Comparison of ENCODE assay signal across 1 cellular context in the genomic region with DNA sequence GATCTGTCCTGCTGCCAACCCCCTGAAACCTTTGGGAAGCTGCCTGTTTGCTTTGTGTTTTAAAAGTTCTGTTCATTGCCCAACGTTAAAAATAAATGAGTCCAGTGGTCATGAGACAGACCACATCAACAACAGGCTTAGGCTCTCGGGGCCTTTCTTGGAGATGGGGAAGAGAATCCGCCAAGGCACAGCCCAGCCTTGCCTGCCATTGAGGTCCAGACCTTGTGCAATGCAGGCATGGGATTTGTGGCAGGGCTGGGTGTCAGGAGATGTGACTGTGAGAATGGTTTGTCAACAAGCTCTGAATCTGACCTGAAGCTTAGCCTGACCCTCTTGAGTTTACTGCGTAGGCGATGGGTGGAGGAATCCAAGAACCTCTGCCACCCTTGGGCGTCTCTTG.
TF ChIP-seq lines count a peak whose summit lies in the region.

No MANE protein-coding gene starts in this region.

TF ChIP-seq in IMR-90, 13 proteins besides CTCF, POLR2A, EP300 and RAD21:
- TF ChIP-seq MAFK (IDR thresholded peaks at IDR 0.05; ENCODE audit: low read depth, low read length) (no peak), RFX5 (IDR thresholded peaks at IDR 0.05; ENCODE audit: low read depth, low read length) (no peak), RCOR1 (IDR thresholded peaks at IDR 0.05; ENCODE audit: insufficient replicate concordance, low read length) (no peak), CHD1 (IDR thresholded peaks at IDR 0.05; ENCODE audit: low read depth, low read length) (no peak), SMC3 (IDR thresholded peaks at IDR 0.05; ENCODE audit: low read depth, low read length) (no peak), FOS (IDR thresholded peaks at IDR 0.05; ENCODE audit: low read depth, low read length) (no peak), CEBPB (IDR thresholded peaks at IDR 0.05; ENCODE audit: low read depth, low read length) (no peak), NFE2L2 (IDR thresholded peaks at IDR 0.05; ENCODE audit: low read depth, low read length) (no peak), MXI1 (IDR thresholded peaks at IDR 0.05; ENCODE audit: borderline replicate concordance, low read depth, low read length) (no peak), BHLHE40 (IDR thresholded peaks at IDR 0.05; ENCODE audit: low read depth, low read length) (no peak)
- TF ChIP-seq, protein P1, sequence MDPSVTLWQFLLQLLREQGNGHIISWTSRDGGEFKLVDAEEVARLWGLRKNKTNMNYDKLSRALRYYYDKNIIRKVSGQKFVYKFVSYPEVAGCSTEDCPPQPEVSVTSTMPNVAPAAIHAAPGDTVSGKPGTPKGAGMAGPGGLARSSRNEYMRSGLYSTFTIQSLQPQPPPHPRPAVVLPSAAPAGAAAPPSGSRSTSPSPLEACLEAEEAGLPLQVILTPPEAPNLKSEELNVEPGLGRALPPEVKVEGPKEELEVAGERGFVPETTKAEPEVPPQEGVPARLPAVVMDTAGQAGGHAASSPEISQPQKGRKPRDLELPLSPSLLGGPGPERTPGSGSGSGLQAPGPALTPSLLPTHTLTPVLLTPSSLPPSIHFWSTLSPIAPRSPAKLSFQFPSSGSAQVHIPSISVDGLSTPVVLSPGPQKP (IDR thresholded peaks at IDR 0.05; ENCODE audit: borderline replicate concordance, low read depth, low read length), result no peak
